Comparison of ENCODE assay signal across 9 cellular contexts in the genomic region with DNA sequence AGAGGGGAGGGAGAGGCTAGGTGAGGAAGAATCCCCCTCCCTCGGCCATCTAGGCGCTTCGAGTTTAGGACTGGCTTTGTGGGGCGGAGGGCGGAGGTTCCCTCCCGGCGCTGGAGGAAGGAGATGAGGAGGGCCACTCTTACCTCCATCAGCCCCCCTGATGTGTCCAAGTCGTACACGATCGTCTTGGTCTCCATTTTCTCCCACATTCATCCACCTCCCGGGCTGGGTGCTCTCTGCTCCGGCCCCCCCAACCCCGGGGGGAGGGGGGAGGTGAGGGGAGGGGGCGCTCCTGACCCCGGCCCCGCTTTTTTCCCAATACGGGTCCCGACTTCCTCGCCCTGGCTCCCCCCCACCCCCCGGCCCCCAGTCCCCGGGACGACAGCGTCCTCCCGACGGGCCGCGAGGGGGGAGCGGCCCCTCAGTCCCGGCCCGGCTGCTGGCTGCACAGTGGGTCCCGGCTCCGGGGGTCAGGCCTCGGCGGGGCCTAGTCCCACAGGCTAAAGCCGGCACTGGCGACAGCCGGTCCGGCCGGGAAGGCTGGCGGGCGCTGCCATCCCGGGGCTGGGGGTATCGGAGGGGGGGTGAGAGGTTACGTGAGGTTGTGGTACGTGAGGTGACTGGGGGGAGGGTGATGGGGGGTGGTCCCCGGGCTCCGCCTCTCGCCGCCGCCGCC. TPM values are rescaled to one million over a fixed set of nuclear protein-coding genes. Genes with fewer than 3 reads are reported as not detected.
DNase-seq lines count a peak whose midpoint lies in the region; ATAC-seq and TF ChIP-seq lines count a peak whose summit lies in the region.
"Had no signal": no experiment of that assay in that cellular context is flagged by ENCODE, and none has a peak within 500 bp of the region (broad histone marks: within the 10 kb centered on the region; RNA-seq: fewer than 3 reads in every experiment).

No MANE protein-coding gene starts in this region.

- no peaks in the 10 kb centered on the region for H3K27me3 ChIP-seq in GM06990 (replicated peaks; ENCODE audit: control insufficient read depth, insufficient read depth, low read length)
- no peaks in the 10 kb centered on the region for H3K27me3 ChIP-seq in effector memory CD4-positive, alpha-beta T cell (replicated peaks; ENCODE audit: control insufficient read depth, insufficient read depth, low read length, poor library complexity, severe bottlenecking)

- no peaks in the 10 kb centered on the region for H3K27me3 Mint-ChIP-seq in neural crest cell (ENCODE audit: low read depth)

- TF ChIP-seq CTCF in GM06990 (IDR thresholded peaks at IDR 0.05; ENCODE audit: insufficient read depth, low read length, poor library complexity, severe bottlenecking) (no peak), LNCaP clone FGC (IDR thresholded peaks at IDR 0.05; ENCODE audit: control insufficient read depth, extremely low read depth, insufficient read depth) (no peak), neural crest cell (conservative IDR thresholded peaks at IDR 0.05) (no peak)

- peaks cover 21% of the 10 kb centered on the region for H3K4me1 Mint-ChIP-seq in neural crest cell

- ATAC-seq in GM18498 (IDR thresholded peaks at IDR 0.05; ENCODE audit: unreplicated experiment), result no peak

- no peaks in the 10 kb centered on the region for H3K36me3 Mint-ChIP-seq in neural crest cell (ENCODE audit: low read depth)

- H3K4me1 ChIP-seq in effector memory CD4-positive, alpha-beta T cell (ENCODE audit: control insufficient read depth, insufficient read depth, low read length, poor library complexity, severe bottlenecking), result peaks cover 24% of the 10 kb centered on the region

- peak overlapping the region; percentile 86 for H3K27ac ChIP-seq in effector memory CD4-positive, alpha-beta T cell (ENCODE audit: insufficient read depth, low read length, poor library complexity, severe bottlenecking)

- DNase-seq in GM06990 (ENCODE audit: extremely low read depth, insufficient read length), result no peak
- DNase-seq in LNCaP clone FGC (ENCODE audit: low read depth), result no peak
- no peak for DNase-seq in effector memory CD4-positive, alpha-beta T cell
- no peak for DNase-seq in neural crest cell (ENCODE audit: low read depth, low spot score)
- DNase-seq in DMS153 treated with DMSO at 0.1 percent for 48 hours (lab: John Stamatoyannopoulos, UW; ENCODE audit: unreplicated experiment), result no peak
- DNase-seq in amniotic stem cell (lab: John Stamatoyannopoulos, UW), result no peak
- DNase-seq in stimulated activated CD4-positive, alpha-beta T cell treated with anti-CD3 and anti-CD28 coated beads, Interleukin-4, amount 100 ng/mL, for 4 hours, result no peak

- H3K9me3 Mint-ChIP-seq in neural crest cell, result no peaks in the 10 kb centered on the region

- no peaks in the 10 kb centered on the region for H3K36me3 ChIP-seq in GM06990 (ENCODE audit: control insufficient read depth, insufficient read depth, low read length)
- H3K36me3 ChIP-seq in effector memory CD4-positive, alpha-beta T cell (ENCODE audit: control insufficient read depth, insufficient read depth, low read length), result no peaks in the 10 kb centered on the region

- H3K4me3 ChIP-seq in GM06990 (replicated peaks; ENCODE audit: low read depth, low read length) (peak overlapping the region; percentile 93), LNCaP clone FGC (ENCODE audit: low read depth, low read length) (peak overlapping the region; percentile 85)
- H3K4me3 ChIP-seq in effector memory CD4-positive, alpha-beta T cell (ENCODE audit: insufficient read depth, low read depth, low read length, poor library complexity, severe bottlenecking), result peak overlapping the region; percentile 94

- no peaks in the 10 kb centered on the region for H3K9me3 ChIP-seq in effector memory CD4-positive, alpha-beta T cell (ENCODE audit: control insufficient read depth, low read length)

- H3K4me3 Mint-ChIP-seq in neural crest cell, result peak overlapping the region; percentile 96

- peak overlapping the region; percentile 94 for H3K27ac Mint-ChIP-seq in neural crest cell (ENCODE audit: unreplicated experiment)

RNA-seq across cellular contexts. Expression of gene PHF12, which starts 0.4 kb away (rescaled TPM):
- 60.8 and 64.7 TPM in 2 replicates for total RNA-seq in neural crest cell

RNA-seq across cellular contexts. Expression of gene DHRS13, which starts 48.0 kb away (rescaled TPM):
- total RNA-seq in neural crest cell, result 28.7 and 32.6 TPM in 2 replicates

RNA-seq across cellular contexts. Expression of gene FLOT2, which starts 53.4 kb away (rescaled TPM):
- 132 and 133 TPM in 2 replicates for total RNA-seq in neural crest cell

RNA-seq across cellular contexts. Expression of gene SEZ6, which starts 54.9 kb away (rescaled TPM):
- total RNA-seq in neural crest cell, result 0.30 and 0.72 TPM in 2 replicates
- total RNA-seq: SK-MEL-5 had no signal
